Comparison of ENCODE assay signal across 21 cellular contexts in the genomic region with DNA sequence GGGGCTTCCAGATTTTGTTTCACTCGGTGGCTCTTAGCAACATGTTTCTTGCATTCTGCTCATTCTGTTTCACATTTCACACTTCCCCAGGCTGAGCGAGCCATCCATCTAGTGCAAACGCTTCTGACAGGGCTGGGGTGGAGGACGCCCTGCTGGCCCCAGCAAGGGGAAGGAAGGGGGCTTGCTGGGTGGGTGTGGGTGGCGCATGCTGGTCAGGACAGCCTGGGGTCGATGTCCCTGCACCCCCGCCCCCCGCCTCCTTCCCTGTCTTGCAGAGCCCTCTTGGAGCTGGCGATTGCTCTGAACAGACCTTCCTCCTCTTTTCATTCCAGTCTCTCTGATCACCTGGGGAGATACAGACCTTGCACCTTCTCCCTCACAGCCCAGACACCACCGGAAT.
DNase-seq lines count a peak whose midpoint lies in the region; ATAC-seq and TF ChIP-seq lines count a peak whose summit lies in the region.
"Had no signal": no experiment of that assay in that cellular context is flagged by ENCODE, and none has a peak within 500 bp of the region (broad histone marks: within the 10 kb centered on the region; RNA-seq: fewer than 3 reads in every experiment).

No MANE protein-coding gene starts in this region.

- H3K27me3 ChIP-seq in stomach (peaks cover 0 to 52% (median 8%) of the 10 kb centered on the region in 3 donors), GM23248 (replicated peaks; ENCODE audit: insufficient read depth) (peaks cover 9% of the 10 kb centered on the region; the same call in 1 of the 2 replicates)

- H3K36me3 Mint-ChIP-seq in nephron progenitor cell (ENCODE audit: low read depth), result no peaks in the 10 kb centered on the region
- H3K36me3 Mint-ChIP-seq: CD4-positive, alpha-beta memory T cell had no signal

- H3K4me3 Mint-ChIP-seq in nephron progenitor cell, result no peak overlapping the region
- H3K4me3 Mint-ChIP-seq in stimulated activated naive CD8-positive, alpha-beta T cell treated with anti-CD3 and anti-CD28 coated beads, Interleukin-15, amount 100 ng/mL, for 72 hours, result no peak overlapping the region
- H3K4me3 Mint-ChIP-seq: CD4-positive, alpha-beta memory T cell; GM23338; H9; HFFc6 had no signal

- no peaks in the 10 kb centered on the region for H4K20me1 ChIP-seq in GM23248 (ENCODE audit: insufficient read depth)

- no peaks in the 10 kb centered on the region for H3K9me3 ChIP-seq in stomach
- H3K9me3 ChIP-seq in GM23248 (ENCODE audit: low read depth), result no peaks in the 10 kb centered on the region
- H3K9me3 ChIP-seq: A549 had no signal

- intact Hi-C loops in Right ventricle myocardium inferior (cut with DNase I), result no loop called here
- intact Hi-C loops in left ventricle myocardium superior (cut with micrococcal nuclease), result no loop called here
- intact Hi-C loops in stomach (cut with DNase I; ENCODE audit: low total_unique reads), result no loop called here

- in situ Hi-C loops in GM23248 (cut with MboI), result no loop called here

- WGBS in stomach, 5 donors, result 35 to 39% (median 37%) methylated on average over 8 to 10 of the region's 10 CpGs
- WGBS in GM23248 (ENCODE audit: low coverage in 1 of 2, low lambda C conversion rate in 2 of 2, missing lambda C conversion rate in 2 of 2), 2 experiments, result 36 to 49% methylated on average over 7 to 10 of the region's 10 CpGs

- H3K27ac ChIP-seq in stomach (no peak overlapping the region), GM23248 (no peak overlapping the region)
- H3K27ac ChIP-seq: A549 had no signal

- ATAC-seq in Right ventricle myocardium inferior (no peak), left ventricle myocardium superior (no peak)
- no peak for ATAC-seq in stimulated activated naive CD8-positive, alpha-beta T cell treated with anti-CD3 and anti-CD28 coated beads, Interleukin-15, amount 100 ng/mL, for 72 hours
- ATAC-seq: GM23338, HCT116 had no signal

- H3K9me3 Mint-ChIP-seq in nephron progenitor cell, result no peaks in the 10 kb centered on the region
- no peaks in the 10 kb centered on the region for H3K9me3 Mint-ChIP-seq in stimulated activated naive CD8-positive, alpha-beta T cell treated with anti-CD3 and anti-CD28 coated beads, Interleukin-15, amount 100 ng/mL, for 72 hours
- H3K9me3 Mint-ChIP-seq: CD4-positive, alpha-beta memory T cell; GM23338; H9 had no signal

- H3K4me2 ChIP-seq in GM23248 (ENCODE audit: unreplicated experiment), result no peak overlapping the region
- H3K4me2 ChIP-seq: A549, GM23338 had no signal

- no peak overlapping the region for H3K4me3 ChIP-seq in stomach
- H3K4me3 ChIP-seq in GM23248, result no peak overlapping the region
- H3K4me3 ChIP-seq: A549, GM23338 had no signal

- TF ChIP-seq CTCF in nephron progenitor cell (IDR thresholded peaks at IDR 0.05) (no peak), stomach (IDR thresholded peaks at IDR 0.05) (no peak)

- H3K27ac Mint-ChIP-seq in nephron progenitor cell, result peak overlapping the region; percentile 40
- no peak overlapping the region for H3K27ac Mint-ChIP-seq in stimulated activated naive CD8-positive, alpha-beta T cell treated with anti-CD3 and anti-CD28 coated beads, Interleukin-15, amount 100 ng/mL, for 72 hours
- H3K27ac Mint-ChIP-seq: CD4-positive, alpha-beta memory T cell; GM23338; HFFc6 had no signal

- no peaks in the 10 kb centered on the region for H3F3A ChIP-seq in GM23248 (ENCODE audit: insufficient read depth)

- DNase-seq in Right ventricle myocardium inferior (ENCODE audit: missing footprints), result peak; percentile 41
- no peak for DNase-seq in left ventricle myocardium superior
- DNase-seq in cerebellar cortex (ENCODE audit: low spot score), result peak; percentile 23
- no peak for DNase-seq in nephron progenitor cell
- no peak for DNase-seq in stomach
- no peak for DNase-seq in stimulated activated naive CD8-positive, alpha-beta T cell treated with anti-CD3 and anti-CD28 coated beads, Interleukin-15, amount 100 ng/mL, for 72 hours
- DNase-seq in GM23248, result no peak
- DNase-seq: 8988T; ACHN; AML-193; C1 segment of cervical spinal cord; Calu3; CD4-positive, alpha-beta memory T cell; COR-L47; DMS53; DMS79 treated with DMSO at 0.1 percent for 48 hours; H9; HFFc6 had no signal

- H3K79me2 ChIP-seq in GM23248 (ENCODE audit: insufficient read depth), result no peaks in the 10 kb centered on the region

- TF ChIP-seq EP300 in stomach (IDR thresholded peaks at IDR 0.05), result no peak

- H3K36me3 ChIP-seq in stomach, result no peaks in the 10 kb centered on the region
- H3K36me3 ChIP-seq in GM23248 (ENCODE audit: low read depth), result no peaks in the 10 kb centered on the region

- peaks cover 23% of the 10 kb centered on the region for H3K4me1 Mint-ChIP-seq in nephron progenitor cell
- no peaks in the 10 kb centered on the region for H3K4me1 Mint-ChIP-seq in stimulated activated naive CD8-positive, alpha-beta T cell treated with anti-CD3 and anti-CD28 coated beads, Interleukin-15, amount 100 ng/mL, for 72 hours
- H3K4me1 Mint-ChIP-seq: CD4-positive, alpha-beta memory T cell had no signal

- H3K9ac ChIP-seq in GM23248, result no peak overlapping the region

- no peaks in the 10 kb centered on the region for H3K4me1 ChIP-seq in stomach
- no peaks in the 10 kb centered on the region for H3K4me1 ChIP-seq in GM23248 (ENCODE audit: insufficient read depth)
- H3K4me1 ChIP-seq: A549 had no signal

- no peaks in the 10 kb centered on the region for H3K9me2 ChIP-seq in GM23248 (ENCODE audit: insufficient read depth)

- TF ChIP-seq POLR2A in stomach (IDR thresholded peaks at IDR 0.05), result no peak

- H2AFZ ChIP-seq in GM23248, result no peak overlapping the region
- H2AFZ ChIP-seq: GM23338 had no signal

- H3K27me3 Mint-ChIP-seq in nephron progenitor cell (ENCODE audit: low read depth, poor library complexity), result peaks cover 22% of the 10 kb centered on the region
- peaks cover 26% of the 10 kb centered on the region for H3K27me3 Mint-ChIP-seq in stimulated activated naive CD8-positive, alpha-beta T cell treated with anti-CD3 and anti-CD28 coated beads, Interleukin-15, amount 100 ng/mL, for 72 hours

Comparison
In these comparisons a context has a peak if more than half of its experiments do, and no peak if none do; other contexts are left out.
1. DNase-seq: peak in Right ventricle myocardium inferior (single experiment) and cerebellar cortex (single experiment); none in left ventricle myocardium superior (single experiment), nephron progenitor cell (single experiment), stomach (single experiment), stimulated activated naive CD8-positive, alpha-beta T cell treated with anti-CD3 and anti-CD28 coated beads, Interleukin-15, amount 100 ng/mL, for 72 hours (0 of 2) and GM23248 (single experiment).